Comparison of ENCODE assay signal across 1 cellular context in the genomic region with DNA sequence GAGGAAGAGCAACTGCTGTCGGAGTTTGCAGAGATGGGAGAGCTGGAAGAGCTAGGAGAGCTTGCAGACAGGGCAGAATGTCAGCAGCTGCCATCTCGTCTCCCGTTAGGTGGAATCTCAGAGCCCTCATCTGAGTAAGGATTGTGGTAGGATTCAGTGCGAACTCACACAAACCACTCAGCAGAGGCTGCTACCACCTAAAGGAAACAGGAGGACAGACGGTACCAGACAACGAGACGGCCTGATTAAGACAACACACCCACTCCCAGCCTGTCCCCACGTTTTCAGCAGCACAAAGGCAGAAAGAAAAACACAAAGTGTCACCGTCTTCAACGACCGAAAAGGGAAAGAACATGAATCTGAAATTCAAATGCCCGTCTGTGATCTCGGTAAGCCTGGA.
TF ChIP-seq lines count a peak whose summit lies in the region.

No MANE protein-coding gene starts in this region.

TF ChIP-seq in WTC11, 78 proteins besides CTCF, POLR2A, EP300 and RAD21:
- TF ChIP-seq ZNF138 (CRISPR knock-in tag; conservative IDR thresholded peaks at IDR 0.05): no peak
- TF ChIP-seq, protein P1, sequence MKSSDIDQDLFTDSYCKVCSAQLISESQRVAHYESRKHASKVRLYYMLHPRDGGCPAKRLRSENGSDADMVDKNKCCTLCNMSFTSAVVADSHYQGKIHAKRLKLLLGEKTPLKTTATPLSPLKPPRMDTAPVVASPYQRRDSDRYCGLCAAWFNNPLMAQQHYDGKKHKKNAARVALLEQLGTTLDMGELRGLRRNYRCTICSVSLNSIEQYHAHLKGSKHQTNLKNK (CRISPR knock-in tag; IDR thresholded peaks at IDR 0.05): no peak
- TF ChIP-seq NR2C2 (CRISPR knock-in tag; IDR thresholded peaks at IDR 0.05): no peak
